ENCODE assay signal across 8 cellular contexts in genomic region chr2:200306719-200306968, GRCh38. TPM values are rescaled to one million over a fixed set of nuclear protein-coding genes. Genes with fewer than 3 reads are reported as not detected.
DNase-seq lines count a peak whose midpoint lies in the region; ATAC-seq and TF ChIP-seq lines count a peak whose summit lies in the region.

No MANE protein-coding gene starts in this region.

- H3K36me3 ChIP-seq in duodenal mucosa (ENCODE audit: control insufficient read depth in 1 of 2, insufficient read depth in 2 of 2, low read length in 2 of 2): no peaks in the 10 kb centered on the region
- H3K36me3 ChIP-seq in osteoblast (ENCODE audit: insufficient read depth, low read length): no peaks in the 10 kb centered on the region

- no peak overlapping the region for H2AFZ ChIP-seq in osteoblast (ENCODE audit: low read length)

- peak overlapping the region; percentile 77 to 98 for H3K4me3 ChIP-seq in duodenal mucosa (ENCODE audit: low read depth in 1 of 2, low read length in 2 of 2)
- H3K4me3 ChIP-seq in osteoblast (ENCODE audit: insufficient read depth, low read length): peak overlapping the region; percentile 74

- H3K79me2 ChIP-seq in osteoblast (ENCODE audit: insufficient read depth, low read length): peaks cover 46% of the 10 kb centered on the region

- H3K4me2 ChIP-seq in osteoblast (ENCODE audit: insufficient read depth, low read length): peak overlapping the region; percentile 86

- ATAC-seq in GM19468 (IDR thresholded peaks at IDR 0.05; ENCODE audit: extremely low read depth, unreplicated experiment): peak; percentile 48
- peak; percentile 30 for ATAC-seq in HG03457 (IDR thresholded peaks at IDR 0.05; ENCODE audit: unreplicated experiment)

- no peaks in the 10 kb centered on the region for H4K20me1 ChIP-seq in osteoblast (ENCODE audit: insufficient read depth, low read length)

- no peak for TF ChIP-seq CTCF in osteoblast (IDR thresholded peaks at IDR 0.05; ENCODE audit: extremely low read depth, low read depth, low read length)

- H3K27me3 ChIP-seq in duodenal mucosa (ENCODE audit: control insufficient read depth in 1 of 2, insufficient read depth in 2 of 2, low read length in 2 of 2) (no peaks in the 10 kb centered on the region), osteoblast (ENCODE audit: insufficient read depth, low read length) (no peaks in the 10 kb centered on the region)

- peak overlapping the region; percentile 86 for H3K27ac ChIP-seq in duodenal mucosa (ENCODE audit: low read depth, low read length)
- peak overlapping the region; percentile 68 for H3K27ac ChIP-seq in osteoblast (ENCODE audit: low read depth, low read length)

- no peaks in the 10 kb centered on the region for H3K9me3 ChIP-seq in duodenal mucosa (ENCODE audit: control insufficient read depth in 1 of 2, low read length in 2 of 2)
- H3K9me3 ChIP-seq in osteoblast (ENCODE audit: low read depth, low read length): no peaks in the 10 kb centered on the region

- H3K9ac ChIP-seq in duodenal mucosa (ENCODE audit: low read depth in 1 of 2, low read length in 2 of 2): peak overlapping the region in 1 of 2 donors; percentile 67

- H3K4me1 ChIP-seq in duodenal mucosa (ENCODE audit: control insufficient read depth in 1 of 2, insufficient read depth in 2 of 2, low read length in 2 of 2): peaks cover 0 to 19% of the 10 kb centered on the region in 2 donors
- H3K4me1 ChIP-seq in osteoblast (ENCODE audit: insufficient read depth, low read length): peaks cover 44% of the 10 kb centered on the region

- DNase-seq in COLO668 (lab: John Stamatoyannopoulos, UW; ENCODE audit: unreplicated experiment): peak; percentile 83
- peak; percentile 92 for DNase-seq in osteoblast (ENCODE audit: insufficient read length, low spot score, missing footprints)
- no peak for DNase-seq in amniotic stem cell (lab: John Stamatoyannopoulos, UW)
- no peak for DNase-seq in SHP77 treated with DMSO at 0.1 percent for 48 hours (lab: John Stamatoyannopoulos, UW)
- DNase-seq in stimulated activated CD8-positive, alpha-beta memory T cell treated with anti-CD3 and anti-CD28 coated beads, Interleukin-4, amount 100 ng/mL, for 48 hours: no peak

RNA-seq across cellular contexts. Expression of gene SPATS2L, which starts 0.2 kb away (rescaled TPM):
- 74.6 and 85.2 TPM in 2 replicates for total RNA-seq in osteoblast

Comparison
In these comparisons a context has a peak if more than half of its experiments do, and no peak if none do; other contexts are left out.
1. DNase-seq: peak in COLO668 (single experiment) and osteoblast (single experiment); none in amniotic stem cell (single experiment), SHP77 treated with DMSO at 0.1 percent for 48 hours (single experiment) and stimulated activated CD8-positive, alpha-beta memory T cell treated with anti-CD3 and anti-CD28 coated beads, Interleukin-4, amount 100 ng/mL, for 48 hours (single experiment).